In genomic region chr22:22207845-22208564, GRCh38 we compare ENCODE assay signal across 8 cellular contexts. TPM values are rescaled to one million over a fixed set of nuclear protein-coding genes. Genes with fewer than 3 reads are reported as not detected.
A peak's percentile ranks its signal among the peaks of the same experiment; 100 is the strongest.
DNase-seq lines count a peak whose midpoint lies in the region; ATAC-seq, FAIRE-seq and TF ChIP-seq lines count a peak whose summit lies in the region.

No MANE protein-coding gene starts in this region.

- no peak for TF ChIP-seq POLR2A in A549 (IDR thresholded peaks at IDR 0.05; ENCODE audit: low read length)

- intact Hi-C loops in mammary epithelial cell (cut with micrococcal nuclease): loop anchor here (1.0 to 5.0 kb wide), 8 partner anchors 27 to 496 kb away; no protein-coding TSS in a partner anchor

- H4K20me1 ChIP-seq in mammary epithelial cell (ENCODE audit: insufficient read depth, low read length): no peaks in the 10 kb centered on the region

- ATAC-seq in A549: peak; percentile 82 to 94
- ATAC-seq in GM18502 (IDR thresholded peaks at IDR 0.05; ENCODE audit: poor library complexity, unreplicated experiment): peak; percentile 67
- ATAC-seq in HG02943 (IDR thresholded peaks at IDR 0.05; ENCODE audit: low read depth, unreplicated experiment): peak; percentile 77

- no peaks in the 10 kb centered on the region for H3K27me3 ChIP-seq in mammary epithelial cell (ENCODE audit: insufficient read depth, low read length)
- peaks cover 0 to 8% (median 3%) of the 10 kb centered on the region in 4 donors for H3K27me3 ChIP-seq in liver (ENCODE audit: control insufficient read depth in 4 of 4, insufficient read depth in 4 of 4, low read length in 3 of 4)

- TF ChIP-seq RAD21 in A549 (conservative IDR thresholded peaks at IDR 0.05 in 1 of 2, IDR thresholded peaks at IDR 0.05 in 1 of 2) (peak; percentile 70 to 77), liver (IDR thresholded peaks at IDR 0.05) (peak; percentile 75 to 78)

- peak; percentile 38 to 70 for DNase-seq in A549 (ENCODE audit: low read depth in 1 of 2, low spot score in 1 of 2)
- peak; percentile 24 for DNase-seq in NCI-H2081 treated with DMSO at 0.1 percent for 48 hours (lab: John Stamatoyannopoulos, UW)
- peak; percentile 66 for DNase-seq in mammary epithelial cell
- DNase-seq in stimulated activated CD8-positive, alpha-beta memory T cell treated with anti-CD3 and anti-CD28 coated beads, Interleukin-15, amount 100 ng/mL, for 1 hour (ENCODE audit: low read depth): peak; percentile 73

- peak; percentile 53 for TF ChIP-seq CTCF in A549 (IDR thresholded peaks at IDR 0.05)
- peak; percentile 79 for TF ChIP-seq CTCF in VCaP (conservative IDR thresholded peaks at IDR 0.05)
- TF ChIP-seq CTCF in mammary epithelial cell (conservative IDR thresholded peaks at IDR 0.05 in 1 of 2, IDR thresholded peaks at IDR 0.05 in 1 of 2; ENCODE audit: extremely low read depth in 1 of 2, insufficient read depth in 1 of 2, low read depth in 1 of 2, low read length in 2 of 2): peak; percentile 80 to 86
- peak; percentile 50 for TF ChIP-seq CTCF in liver (IDR thresholded peaks at IDR 0.05; ENCODE audit: low read depth, low read length, missing input control)

- dilution Hi-C loops in mammary epithelial cell (cut with HindIII; ENCODE audit: low sequenced_read_pairs): no loop called here

- H3K79me2 ChIP-seq in mammary epithelial cell (ENCODE audit: insufficient read depth, low read length): no peaks in the 10 kb centered on the region

- peak overlapping the region; percentile 80 for H2AFZ ChIP-seq in mammary epithelial cell (ENCODE audit: low read depth, low read length)

- H3K9me3 ChIP-seq in A549 (no peaks in the 10 kb centered on the region), mammary epithelial cell (replicated peaks; ENCODE audit: insufficient read depth, low read length) (no peaks in the 10 kb centered on the region), liver (ENCODE audit: control insufficient read depth in 4 of 4, low read length in 3 of 4) (no peaks in the 10 kb centered on the region)

- H3K36me3 ChIP-seq in mammary epithelial cell (ENCODE audit: insufficient read depth, low read length) (no peaks in the 10 kb centered on the region), liver (ENCODE audit: control insufficient read depth in 4 of 4, insufficient read depth in 3 of 4, low read depth in 1 of 4, low read length in 3 of 4) (no peaks in the 10 kb centered on the region)

- no peak for FAIRE-seq in A549 (lab: Jason Lieb, UNC)

- no peak for TF ChIP-seq EP300 in A549 (IDR thresholded peaks at IDR 0.05)

- H3K4me3 ChIP-seq in A549 (no peak overlapping the region), mammary epithelial cell (replicated peaks in 1 of 3; ENCODE audit: insufficient read depth in 1 of 3, low read depth in 2 of 3, low read length in 3 of 3) (no peak overlapping the region), liver (ENCODE audit: low read depth in 1 of 3, low read length in 3 of 3) (no peak overlapping the region)

- H3K4me1 ChIP-seq in A549 (peaks cover 7% of the 10 kb centered on the region; the same call in 2 of the 3 replicates), mammary epithelial cell (ENCODE audit: insufficient read depth, low read length) (peaks cover 25% of the 10 kb centered on the region), liver (ENCODE audit: control insufficient read depth in 4 of 4, insufficient read depth in 4 of 4, low read length in 3 of 4) (no peaks in the 10 kb centered on the region)

- H3K9ac ChIP-seq in mammary epithelial cell (ENCODE audit: insufficient read depth, low read length): no peak overlapping the region
- H3K9ac ChIP-seq in liver (ENCODE audit: low read depth in 1 of 2, low read length in 2 of 2): no peak overlapping the region

- H3K27ac ChIP-seq in A549: no peak overlapping the region
- H3K27ac ChIP-seq in VCaP: no peak overlapping the region
- no peak overlapping the region for H3K27ac ChIP-seq in mammary epithelial cell (ENCODE audit: insufficient read depth, low read depth, low read length)
- no peak overlapping the region for H3K27ac ChIP-seq in liver (ENCODE audit: low read depth in 1 of 2, low read length in 2 of 2)

- H3K4me2 ChIP-seq in A549: no peak overlapping the region
- no peak overlapping the region for H3K4me2 ChIP-seq in mammary epithelial cell (ENCODE audit: insufficient read depth, low read depth, low read length)

- CTCF ChIA-PET in A549 (lab: Yijun Ruan, JAX): interaction anchor here (0.7 to 5.8 kb wide), 22 partner anchors 8 to 201 kb away, joined by 3 to 34 read pairs (median 4); no protein-coding TSS in a partner anchor
- CTCF ChIA-PET in mammary epithelial cell (lab: Charles Lee; ENCODE audit: low non-redundant PET): interaction anchor here (0.6 to 1.3 kb wide), 5 partner anchors 18 to 215 kb away, joined by 3 to 20 read pairs (median 8); no protein-coding TSS in a partner anchor

- BruUV-seq in mammary epithelial cell (replicated peaks; lab: Mats Ljungman, UMichigan): no TSS peak

- in situ Hi-C loops in mammary epithelial cell (cut with MboI; ENCODE audit: low sequenced_read_pairs in 2 of 2): no loop called here

- POLR2A ChIA-PET in A549 (lab: Yijun Ruan, JAX): no interaction called here

- WGBS in A549 (ENCODE audit: missing lambda C conversion rate): 31% methylated on average over 5 of the region's 6 CpGs
- WGBS in mammary epithelial cell (ENCODE audit: low coverage, missing lambda C conversion rate): 15% methylated on average over 6 of the region's 6 CpGs
- WGBS in liver: 32% methylated on average over 6 of the region's 6 CpGs

TF ChIP-seq in A549, 52 proteins besides CTCF, POLR2A, EP300 and RAD21:
- TF ChIP-seq SMC3 (IDR thresholded peaks at IDR 0.05) (peak; percentile 32; the same call in 2 of the 3 replicates), CHD2 (IDR thresholded peaks at IDR 0.05; ENCODE audit: low read length, partially characterized antibody) (no peak), HDAC2 (IDR thresholded peaks at IDR 0.05) (no peak), EHMT2 (IDR thresholded peaks at IDR 0.05; ENCODE audit: low read depth) (no peak)

TF ChIP-seq in liver, 16 proteins besides CTCF, POLR2A, EP300 and RAD21:
- TF ChIP-seq SP1 (IDR thresholded peaks at IDR 0.05) (no peak), JUND (IDR thresholded peaks at IDR 0.05) (no peak), TAF1 (conservative IDR thresholded peaks at IDR 0.05) (no peak), FOXA2 (IDR thresholded peaks at IDR 0.05) (no peak), MAX (IDR thresholded peaks at IDR 0.05) (no peak), REST (IDR thresholded peaks at IDR 0.05) (no peak), FOXA1 (IDR thresholded peaks at IDR 0.05) (no peak), EGR1 (IDR thresholded peaks at IDR 0.05; ENCODE audit: low read depth in 2 of 2) (no peak), GABPA (IDR thresholded peaks at IDR 0.05 in 1 of 2, conservative IDR thresholded peaks at IDR 0.05 in 1 of 2) (no peak), HNF4G (IDR thresholded peaks at IDR 0.05) (no peak), HNF4A (conservative IDR thresholded peaks at IDR 0.05) (no peak), RXRA (IDR thresholded peaks at IDR 0.05) (no peak), ATF3 (IDR thresholded peaks at IDR 0.05) (no peak), YY1 (IDR thresholded peaks at IDR 0.05) (no peak)

RNA-seq across cellular contexts. Expression of gene VPREB1, which starts 36.6 kb away (rescaled TPM):
- polyA plus RNA-seq in A549 (2011; rRNA removed) (not detected in 2 replicates), A549 (2017; fragmentation: RNase III; extraction: RNeasy Plus Mini Kit Qiagen cat#74134 plus additional on column Dnase treatment) (not detected in 3 replicates), mammary epithelial cell (not detected), liver (not detected)
- polyA plus RNA-seq in A549 (2012; cell fraction: cytosol; rRNA removed): not detected in 2 replicates
- polyA plus RNA-seq in A549 (2012; cell fraction: nucleus; rRNA removed): not detected in 2 replicates
- not detected in 2 replicates for polyA minus RNA-seq in A549 (2011; rRNA and poly(A)+ RNA removed)
- total RNA-seq in mammary epithelial cell (not detected), liver (1 to 10 TPM in 1 of 2 donors, not detected in 1; 1.1 TPM)
- polyA minus RNA-seq in mammary epithelial cell: not detected
